27 cellular contexts compared by ENCODE assay signal in the genomic region with DNA sequence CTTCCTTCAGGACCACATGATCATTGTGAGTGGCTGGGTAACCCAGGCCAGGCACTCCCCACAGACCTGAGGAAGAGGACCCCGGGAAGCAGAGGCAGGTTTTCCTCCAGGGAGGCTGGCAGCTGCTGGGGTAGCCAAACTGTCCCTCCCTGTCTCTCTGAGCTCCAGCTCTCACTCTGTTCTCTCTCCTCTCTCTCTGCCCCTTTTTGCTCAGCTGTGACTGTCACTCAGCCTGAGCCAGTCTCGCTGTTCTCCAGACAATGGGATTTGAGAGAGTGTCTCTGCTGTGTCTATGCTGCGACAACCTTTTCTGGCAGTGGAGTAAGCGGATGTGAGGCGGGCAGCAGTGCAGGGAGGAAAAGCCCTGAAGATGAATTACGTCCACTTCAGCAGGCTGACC.
DNase-seq lines count a peak whose midpoint lies in the region; ATAC-seq, FAIRE-seq and TF ChIP-seq lines count a peak whose summit lies in the region.
"Had no signal": no experiment of that assay in that cellular context is flagged by ENCODE, and none has a peak within 500 bp of the region (broad histone marks: within the 10 kb centered on the region; RNA-seq: fewer than 3 reads in every experiment).

No MANE protein-coding gene starts in this region.

- H3K27me3 ChIP-seq in H9 (ENCODE audit: insufficient read depth, low read length) = no peaks in the 10 kb centered on the region
- peaks cover 0 to 5% (median 2%) of the 10 kb centered on the region in 4 experiments; a peak in 4 of 7 replicates for H3K27me3 ChIP-seq in H1 (replicated peaks in 1 of 4; ENCODE audit: control insufficient read depth in 3 of 4, extremely low read depth in 1 of 4, insufficient read depth in 3 of 4, low read length in 3 of 4)
- no peaks in the 10 kb centered on the region for H3K27me3 ChIP-seq in gastrocnemius medialis
- H3K27me3 ChIP-seq: BLaER1 treated with 17β-estradiol and CSF1 and Interleukin-3, amounts not matched to agents 10 nM and 100 nM had no signal

- peaks cover 9% of the 10 kb centered on the region for H3K27me3 Mint-ChIP-seq in H9 (ENCODE audit: low read depth)
- H3K27me3 Mint-ChIP-seq in natural killer cell treated with Interleukin-12 subunit alpha and Interleukin-12 subunit beta and Interleukin-15 and Interleukin-18, amount 100 ng/mL, for 72 hours = no peaks in the 10 kb centered on the region
- H3K27me3 Mint-ChIP-seq in activated T-cell treated with anti-CD3 and anti-CD28 coated beads, Interleukin-2, amount 50 U/mL, for 4 hours (ENCODE audit: low read depth) = peaks cover 5% of the 10 kb centered on the region
- H3K27me3 Mint-ChIP-seq: activated CD8-positive, alpha-beta memory T cell treated with anti-CD3 and anti-CD28 coated beads, Interleukin-2, amount 10 ng/mL, durations not matched to agents 7 days and 5 days had no signal

- H3K14ac ChIP-seq in H9 (ENCODE audit: insufficient read depth, low read length) = 0 out of 2 replicates have a peak overlapping the region, but pooled peaks have one; percentile 0
- H3K14ac ChIP-seq in H1 (ENCODE audit: insufficient read length) = no peak overlapping the region

- H4K8ac ChIP-seq in H9 (replicated peaks; ENCODE audit: insufficient read length, low read depth, low read length) (no peak overlapping the region), H1 (ENCODE audit: extremely low read depth, insufficient read depth, low read length) (0 out of 2 replicates have a peak overlapping the region, but pooled peaks have one; percentile 60)

- DNase-seq in H9 (no peak), H1 (ENCODE audit: low read depth in 1 of 2, low spot score in 2 of 2) (no peak), gastrocnemius medialis (peak in 1 of 2 donors; percentile 20), DMS153 treated with DMSO at 0.1 percent for 48 hours (lab: John Stamatoyannopoulos, UW; ENCODE audit: unreplicated experiment) (no peak)
- DNase-seq in natural killer cell treated with Interleukin-12 subunit alpha and Interleukin-12 subunit beta and Interleukin-15 and Interleukin-18, amount 100 ng/mL, for 72 hours (ENCODE audit: low spot score) = no peak
- DNase-seq in activated T-cell treated with anti-CD3 and anti-CD28 coated beads, Interleukin-2, amount 50 U/mL, for 4 hours = no peak
- DNase-seq: activated CD4-positive, alpha-beta T cell treated with anti-CD3 and anti-CD28 coated beads for 48 hours; activated CD8-positive, alpha-beta memory T cell treated with anti-CD3 and anti-CD28 coated beads, Interleukin-2, amount 10 ng/mL, durations not matched to agents 7 days and 5 days; activated naive CD4-positive, alpha-beta T cell treated with anti-CD3 and anti-CD28 coated beads for 36 hours; activated T-cell treated with anti-CD3 and anti-CD28 coated beads, Interleukin-2, amount 50 U/mL, for 72 hours; amniotic stem cell; Calu3; DND-41; kidney glomerular epithelial cell; lower lobe of right lung; NCI-H510A; occipital lobe; SHP77; stimulated activated CD4-positive, alpha-beta T cell treated with anti-CD3 and anti-CD28 coated beads, Interleukin-4, amount 100 ng/mL, for 1 hour had no signal

- no peaks in the 10 kb centered on the region for H3K9me3 Mint-ChIP-seq in H9
- no peaks in the 10 kb centered on the region for H3K9me3 Mint-ChIP-seq in natural killer cell treated with Interleukin-12 subunit alpha and Interleukin-12 subunit beta and Interleukin-15 and Interleukin-18, amount 100 ng/mL, for 72 hours
- H3K9me3 Mint-ChIP-seq in activated T-cell treated with anti-CD3 and anti-CD28 coated beads, Interleukin-2, amount 50 U/mL, for 4 hours = no peaks in the 10 kb centered on the region
- H3K9me3 Mint-ChIP-seq: activated naive CD4-positive, alpha-beta T cell treated with anti-CD3 and anti-CD28 coated beads for 36 hours; activated T-cell treated with anti-CD3 and anti-CD28 coated beads, Interleukin-2, amount 50 U/mL, for 72 hours; type B pancreatic cell had no signal

- H3K4me1 ChIP-seq in H9 (ENCODE audit: insufficient read depth, low read length) (no peaks in the 10 kb centered on the region; the same call in 1 of the 2 replicates), H1 (replicated peaks in 1 of 4; ENCODE audit: control insufficient read depth in 3 of 4, insufficient read depth in 4 of 4, low read length in 3 of 4) (peaks cover 0 to 11% (median 3%) of the 10 kb centered on the region in 4 experiments; a peak in 6 of 7 replicates), gastrocnemius medialis (peaks cover 0 to 4% of the 10 kb centered on the region in 2 donors)
- H3K4me1 ChIP-seq: lower lobe of right lung had no signal

- no peak overlapping the region for H2AFZ ChIP-seq in H9 (ENCODE audit: low read length)
- peak overlapping the region; percentile 92 for H2AFZ ChIP-seq in H1 (ENCODE audit: low read length)

- no peak for TF ChIP-seq POLR2A in H1 (IDR thresholded peaks at IDR 0.05; ENCODE audit: control extremely low read depth in 1 of 2, low read depth in 2 of 2, low read length in 2 of 2)
- no peak for TF ChIP-seq POLR2A in gastrocnemius medialis (IDR thresholded peaks at IDR 0.05)

- FAIRE-seq in H1 (lab: Jason Lieb, UNC) = no peak
- FAIRE-seq: GM18507 had no signal

- H3K79me2 ChIP-seq in H9 (ENCODE audit: insufficient read depth, low read length) (no peaks in the 10 kb centered on the region), H1 (ENCODE audit: control insufficient read depth in 1 of 2, insufficient read depth in 2 of 2, low read length in 2 of 2) (no peaks in the 10 kb centered on the region)

- POLR2A ChIA-PET in H1 (lab: Charles Lee; ENCODE audit: partially characterized antibody) = no interaction called here

- H3K79me1 ChIP-seq in H9 (ENCODE audit: insufficient read depth, low read depth, low read length, poor library complexity, severe bottlenecking) (no peaks in the 10 kb centered on the region), H1 (ENCODE audit: low read depth, low read length) (no peaks in the 10 kb centered on the region)

- no peak overlapping the region for H2BK15ac ChIP-seq in H9 (ENCODE audit: low read depth, low read length)
- 0 out of 2 replicates have a peak overlapping the region, but pooled peaks have one; percentile 2 for H2BK15ac ChIP-seq in H1 (ENCODE audit: low read length)

- intact Hi-C loops in gastrocnemius medialis (cut with DNase I; ENCODE audit: low total_unique reads) = no loop called here

- H2BK120ac ChIP-seq in H9 (ENCODE audit: low read depth, low read length, poor library complexity, severe bottlenecking) (no peak overlapping the region), H1 (replicated peaks; ENCODE audit: low read depth, low read length) (no peak overlapping the region)

- no peak overlapping the region for H3K4me2 ChIP-seq in H9 (ENCODE audit: insufficient read depth, insufficient read length, low read length)
- no peak overlapping the region for H3K4me2 ChIP-seq in H1 (ENCODE audit: insufficient read depth in 1 of 2, low read depth in 2 of 2, low read length in 2 of 2)
- H3K4me2 ChIP-seq: BLaER1 treated with 17β-estradiol and CSF1 and Interleukin-3, amounts not matched to agents 10 nM and 100 nM; KMS-11 had no signal

- no peak overlapping the region for H3K27ac Mint-ChIP-seq in H9
- no peak overlapping the region for H3K27ac Mint-ChIP-seq in natural killer cell treated with Interleukin-12 subunit alpha and Interleukin-12 subunit beta and Interleukin-15 and Interleukin-18, amount 100 ng/mL, for 72 hours
- H3K27ac Mint-ChIP-seq: activated CD8-positive, alpha-beta memory T cell treated with anti-CD3 and anti-CD28 coated beads, Interleukin-2, amount 10 ng/mL, durations not matched to agents 7 days and 5 days; activated naive CD4-positive, alpha-beta T cell treated with anti-CD3 and anti-CD28 coated beads for 36 hours; activated T-cell treated with anti-CD3 and anti-CD28 coated beads, Interleukin-2, amount 50 U/mL, for 72 hours; type B pancreatic cell had no signal

- WGBS in H9 (ENCODE audit: extremely low coverage, insufficient read length, low lambda C conversion rate) = no CpG with 5 or more reads among the region's 6 CpGs
- WGBS in H1 (ENCODE audit: extremely low coverage in 1 of 2, insufficient coverage in 1 of 2, insufficient read length in 1 of 2, insufficient replicate concordance in 2 of 2, low coverage in 1 of 2, low lambda C conversion rate in 2 of 2, missing lambda C conversion rate in 1 of 2), 2 experiments = 85% methylated on average over 6 of the region's 6 CpGs; no CpG with 5 or more reads in 1 of the 2 experiments

- TF ChIP-seq EP300 in H1 (IDR thresholded peaks at IDR 0.05; ENCODE audit: borderline replicate concordance in 1 of 2, low read depth in 2 of 2, low read length in 2 of 2) = no peak

- no peak for ATAC-seq in natural killer cell treated with Interleukin-12 subunit alpha and Interleukin-12 subunit beta and Interleukin-15 and Interleukin-18, amount 100 ng/mL, for 72 hours
- ATAC-seq in gastrocnemius medialis (peak; percentile 45 to 70), GM19023 (IDR thresholded peaks at IDR 0.05; ENCODE audit: unreplicated experiment) (no peak)
- ATAC-seq in activated T-cell treated with anti-CD3 and anti-CD28 coated beads, Interleukin-2, amount 50 U/mL, for 4 hours = no peak
- ATAC-seq: activated CD8-positive, alpha-beta memory T cell treated with anti-CD3 and anti-CD28 coated beads, Interleukin-2, amount 10 ng/mL, durations not matched to agents 7 days and 5 days; activated T-cell treated with anti-CD3 and anti-CD28 coated beads, Interleukin-2, amount 50 U/mL, for 72 hours; lower lobe of right lung; Panc1 had no signal

- H3K4me3 ChIP-seq in H1 (ENCODE audit: extremely low read depth in 1 of 4, insufficient read depth in 2 of 4, low read depth in 3 of 4, low read length in 4 of 4) (no peak overlapping the region), gastrocnemius medialis (no peak overlapping the region)
- H3K4me3 ChIP-seq: BLaER1 treated with 17β-estradiol and CSF1 and Interleukin-3, amounts not matched to agents 10 nM and 100 nM; lower lobe of right lung had no signal

- H3K18ac ChIP-seq in H9 (ENCODE audit: insufficient read length, low read depth, low read length) (no peak overlapping the region), H1 (ENCODE audit: extremely low read depth, low read length) (peak overlapping the region; percentile 15; the same call in 1 of the 2 replicates)

- H2BK5ac ChIP-seq in H9 (ENCODE audit: insufficient read length, low read length) (no peak overlapping the region), H1 (ENCODE audit: low read depth, low read length) (no peak overlapping the region)

- no peak for TF ChIP-seq CTCF in H9 (conservative IDR thresholded peaks at IDR 0.05)
- no peak for TF ChIP-seq CTCF in H1 (IDR thresholded peaks at IDR 0.05; ENCODE audit: control extremely low read depth in 1 of 3, insufficient read depth in 1 of 3, low read depth in 1 of 3, low read length in 3 of 3)
- TF ChIP-seq CTCF in gastrocnemius medialis (IDR thresholded peaks at IDR 0.05 in 4 of 5, conservative IDR thresholded peaks at IDR 0.05 in 1 of 5) = no peak

- H2AK5ac ChIP-seq in H9 (ENCODE audit: insufficient read length, low read length) (no peak overlapping the region), H1 (ENCODE audit: low read depth, low read length) (no peak overlapping the region)

- H3K9ac ChIP-seq in H9 (ENCODE audit: extremely low read depth, insufficient read length, low read length) = no peak overlapping the region
- H3K9ac ChIP-seq in H1 (replicated peaks in 1 of 4; ENCODE audit: extremely low read depth in 1 of 4, low read depth in 3 of 4, low read length in 3 of 4) = no peak overlapping the region
- H3K9ac ChIP-seq: BLaER1 treated with 17β-estradiol and CSF1 and Interleukin-3, amounts not matched to agents 10 nM and 100 nM; KMS-11 had no signal

- no peak overlapping the region for H3T11ph ChIP-seq in H9 (ENCODE audit: low read length)

- H3K4me1 Mint-ChIP-seq in H9 = peaks cover 14 to 18% of the 10 kb centered on the region in 2 experiments
- H3K4me1 Mint-ChIP-seq in natural killer cell treated with Interleukin-12 subunit alpha and Interleukin-12 subunit beta and Interleukin-15 and Interleukin-18, amount 100 ng/mL, for 72 hours (ENCODE audit: low read depth in 2 of 2) = peaks cover 34 to 73% of the 10 kb centered on the region in 2 donors
- peaks cover 5% of the 10 kb centered on the region for H3K4me1 Mint-ChIP-seq in activated T-cell treated with anti-CD3 and anti-CD28 coated beads, Interleukin-2, amount 50 U/mL, for 4 hours (ENCODE audit: low read depth)

- H3K23ac ChIP-seq in H9 (ENCODE audit: insufficient read length, low read depth, low read length) = no peak overlapping the region
- H3K23ac ChIP-seq in H1 (ENCODE audit: insufficient read length) = no peak overlapping the region

- H2BK12ac ChIP-seq in H9 (ENCODE audit: insufficient read length, low read depth, low read length) (no peak overlapping the region), H1 (ENCODE audit: low read depth, low read length) (no peak overlapping the region)

- H3K36me3 Mint-ChIP-seq in H9 (ENCODE audit: insufficient read depth in 1 of 3, low read depth in 3 of 3) = no peaks in the 10 kb centered on the region
- H3K36me3 Mint-ChIP-seq in natural killer cell treated with Interleukin-12 subunit alpha and Interleukin-12 subunit beta and Interleukin-15 and Interleukin-18, amount 100 ng/mL, for 72 hours = no peaks in the 10 kb centered on the region
- no peaks in the 10 kb centered on the region for H3K36me3 Mint-ChIP-seq in activated T-cell treated with anti-CD3 and anti-CD28 coated beads, Interleukin-2, amount 50 U/mL, for 4 hours (ENCODE audit: insufficient read depth)
- H3K36me3 Mint-ChIP-seq: type B pancreatic cell had no signal

- H4K20me1 ChIP-seq in H9 (ENCODE audit: control insufficient read depth, insufficient read depth, insufficient read length) (no peaks in the 10 kb centered on the region), H1 (replicated peaks in 1 of 2; ENCODE audit: control insufficient read depth in 1 of 2, insufficient read depth in 2 of 2, low read length in 2 of 2) (no peaks in the 10 kb centered on the region)
- H4K20me1 ChIP-seq: BLaER1 treated with 17β-estradiol and CSF1 and Interleukin-3, amounts not matched to agents 10 nM and 100 nM had no signal

- H4K5ac ChIP-seq in H9 (ENCODE audit: insufficient read length, low read depth, low read length) (no peak overlapping the region), H1 (ENCODE audit: insufficient read length, low read depth, low read length) (no peak overlapping the region)

- in situ Hi-C loops in gastrocnemius medialis (cut with MboI; ENCODE audit: low sequenced_read_pairs in 4 of 4) = no loop called here

- H3K56ac ChIP-seq in H9 (ENCODE audit: insufficient read length, low read depth, low read length) = no peak overlapping the region
- no peak overlapping the region for H3K56ac ChIP-seq in H1 (replicated peaks; ENCODE audit: insufficient read length, low read depth, low read length)

- H3K4ac ChIP-seq in H9 (ENCODE audit: low read depth, low read length) = no peak overlapping the region
- H3K4ac ChIP-seq in H1 (replicated peaks; ENCODE audit: insufficient read length, low read depth, low read length) = no peak overlapping the region

- H3K27ac ChIP-seq in H9 (ENCODE audit: insufficient read length, low read depth, low read length) (no peak overlapping the region), H1 (ENCODE audit: low read depth, low read length) (no peak overlapping the region), gastrocnemius medialis (no peak overlapping the region)
- H3K27ac ChIP-seq: BLaER1 treated with 17β-estradiol and CSF1 and Interleukin-3, amounts not matched to agents 10 nM and 100 nM; epithelial cell of prostate; KMS-11; lower lobe of right lung; VCaP had no signal

- CTCF ChIA-PET in H1 (lab: Charles Lee; ENCODE audit: partially characterized antibody) = interaction anchor here (1.1 kb wide), 1 partner anchor 15 kb away, joined by 3 read pairs; no protein-coding TSS in a partner anchor

- no peak overlapping the region for H3K4me3 Mint-ChIP-seq in H9
- H3K4me3 Mint-ChIP-seq in natural killer cell treated with Interleukin-12 subunit alpha and Interleukin-12 subunit beta and Interleukin-15 and Interleukin-18, amount 100 ng/mL, for 72 hours = peak overlapping the region; percentile 12
- H3K4me3 Mint-ChIP-seq in activated T-cell treated with anti-CD3 and anti-CD28 coated beads, Interleukin-2, amount 50 U/mL, for 4 hours = no peak overlapping the region
- H3K4me3 Mint-ChIP-seq: activated CD8-positive, alpha-beta memory T cell treated with anti-CD3 and anti-CD28 coated beads, Interleukin-2, amount 10 ng/mL, durations not matched to agents 7 days and 5 days; activated naive CD4-positive, alpha-beta T cell treated with anti-CD3 and anti-CD28 coated beads for 36 hours; activated T-cell treated with anti-CD3 and anti-CD28 coated beads, Interleukin-2, amount 50 U/mL, for 72 hours; type B pancreatic cell had no signal

- H2BK20ac ChIP-seq in H9 (ENCODE audit: low read depth, low read length, poor library complexity, severe bottlenecking) (no peak overlapping the region), H1 (ENCODE audit: low read length) (no peak overlapping the region)

- no peaks in the 10 kb centered on the region for H3K36me3 ChIP-seq in H1 (ENCODE audit: control insufficient read depth in 2 of 4, insufficient read depth in 4 of 4, low read length in 3 of 4)
- no peaks in the 10 kb centered on the region for H3K36me3 ChIP-seq in gastrocnemius medialis
- H3K36me3 ChIP-seq: BLaER1 treated with 17β-estradiol and CSF1 and Interleukin-3, amounts not matched to agents 10 nM and 100 nM; lower lobe of right lung had no signal

- no peaks in the 10 kb centered on the region for H3K23me2 ChIP-seq in H9 (ENCODE audit: insufficient read length, low read depth, low read length, poor library complexity, severe bottlenecking)
- H3K23me2 ChIP-seq in H1 (ENCODE audit: low read depth, low read length) = no peaks in the 10 kb centered on the region

- H4K91ac ChIP-seq in H9 (ENCODE audit: insufficient read length, low read depth, low read length) = no peak overlapping the region
- peak overlapping the region; percentile 2 for H4K91ac ChIP-seq in H1 (replicated peaks; ENCODE audit: insufficient read length, low read length)

- H3K9me3 ChIP-seq in H9 (ENCODE audit: control insufficient read depth, low read depth, low read length) (no peaks in the 10 kb centered on the region), H1 (ENCODE audit: insufficient read depth in 2 of 2, low read depth in 1 of 2, low read length in 1 of 2) (no peaks in the 10 kb centered on the region), gastrocnemius medialis (no peaks in the 10 kb centered on the region)
- H3K9me3 ChIP-seq: BLaER1 treated with 17β-estradiol and CSF1 and Interleukin-3, amounts not matched to agents 10 nM and 100 nM; lower lobe of right lung had no signal

- TF ChIP-seq RAD21 in H1 (IDR thresholded peaks at IDR 0.05 in 1 of 2, conservative IDR thresholded peaks at IDR 0.05 in 1 of 2; ENCODE audit: low read depth in 2 of 2, low read length in 2 of 2) = no peak

Comparison
In these comparisons a context has a peak if more than half of its experiments do, and no peak if none do; other contexts are left out.
1. ATAC-seq: peak in gastrocnemius medialis (2 of 2); none in natural killer cell treated with Interleukin-12 subunit alpha and Interleukin-12 subunit beta and Interleukin-15 and Interleukin-18, amount 100 ng/mL, for 72 hours (0 of 2), GM19023 (single experiment) and activated T-cell treated with anti-CD3 and anti-CD28 coated beads, Interleukin-2, amount 50 U/mL, for 4 hours (0 of 2).